1 cellular context compared by ENCODE assay signal in genomic region chr1:204177133-204177532, GRCh38.
TF ChIP-seq lines count a peak whose summit lies in the region.

No MANE protein-coding gene starts in this region.

TF ChIP-seq in endothelial cell of umbilical vein, 7 proteins besides CTCF, POLR2A, EP300 and RAD21:
- peak; percentile 19 for TF ChIP-seq JUN (IDR thresholded peaks at IDR 0.05; ENCODE audit: borderline replicate concordance, insufficient read depth, insufficient read length, low read depth)
- no peak for TF ChIP-seq EZH2 (IDR thresholded peaks at IDR 0.05; ENCODE audit: borderline replicate concordance, low read depth, low read length, severe bottlenecking)
